ENCODE assay signal across 8 cellular contexts in genomic region chr4:155954118-155954503, GRCh38. TPM values are rescaled to one million over a fixed set of nuclear protein-coding genes. Genes with fewer than 3 reads are reported as not detected.
DNase-seq lines count a peak whose midpoint lies in the region; TF ChIP-seq lines count a peak whose summit lies in the region.

No MANE protein-coding gene starts in this region.

- H3K4me3 ChIP-seq in GM12875 (ENCODE audit: low read depth, low read length) (peak overlapping the region; percentile 90), fibroblast of the aortic adventitia (ENCODE audit: low read depth, low read length) (peak overlapping the region; percentile 82), sigmoid colon (peak overlapping the region; percentile 71 to 90 (median 80))

- 75 to 76% methylated on average over 8 of the region's 8 CpGs for WGBS in sigmoid colon, 2 donors

- TF ChIP-seq POLR2A in sigmoid colon (IDR thresholded peaks at IDR 0.05) = no peak

- TF ChIP-seq CTCF in GM12875 (IDR thresholded peaks at IDR 0.05; ENCODE audit: borderline replicate concordance, insufficient read depth, low read depth, low read length) = no peak
- TF ChIP-seq CTCF in VCaP (conservative IDR thresholded peaks at IDR 0.05) = no peak
- TF ChIP-seq CTCF in fibroblast of the aortic adventitia (IDR thresholded peaks at IDR 0.05; ENCODE audit: insufficient read depth, low read length) = no peak
- no peak for TF ChIP-seq CTCF in sigmoid colon (IDR thresholded peaks at IDR 0.05)

- TF ChIP-seq EP300 in sigmoid colon (IDR thresholded peaks at IDR 0.05) = no peak

- no peak for DNase-seq in fibroblast of the aortic adventitia (ENCODE audit: low read depth)
- DNase-seq in sigmoid colon = peak; percentile 65
- DNase-seq in HCEC 1CT = no peak
- DNase-seq in SIG-M5 treated with dmso at 0.1 percent for 504 hours (lab: John Stamatoyannopoulos, UW; ENCODE audit: unreplicated experiment) = no peak
- no peak for DNase-seq in AG08395 (ENCODE audit: low spot score)
- no peak for DNase-seq in NCI-H1694 (lab: John Stamatoyannopoulos, UW)

- H3K4me1 ChIP-seq in sigmoid colon = peaks cover 0 to 25% (median 22%) of the 10 kb centered on the region in 4 donors

- H3K36me3 ChIP-seq in sigmoid colon = no peaks in the 10 kb centered on the region

- intact Hi-C loops in sigmoid colon (cut with DNase I) = loop anchor here (1.0 to 10.0 kb wide), 5 partner anchors 145 to 1091 kb away; partner anchors contain the start of gene GUCY1A1

- peak overlapping the region; percentile 95 for H3K27ac ChIP-seq in VCaP
- H3K27ac ChIP-seq in sigmoid colon = peak overlapping the region; percentile 96 to 99 (median 98)

- no peaks in the 10 kb centered on the region for H3K27me3 ChIP-seq in sigmoid colon

- no peaks in the 10 kb centered on the region for H3K9me3 ChIP-seq in sigmoid colon

RNA-seq across cellular contexts. Expression of gene CTSO, which starts 0.4 kb away (rescaled TPM):
- 12.5 and 17.4 TPM in 2 replicates for total RNA-seq in fibroblast of the aortic adventitia (ENCODE audit: low replicate concordance)
- 10 to 100 TPM; 26.0 to 41.4 (median 28.9) TPM for total RNA-seq in sigmoid colon
- 1 to 10 TPM; 2.1 to 7.6 (median 5.4) TPM for polyA plus RNA-seq in sigmoid colon

RNA-seq across cellular contexts. Expression of gene TDO2, which starts 50.6 kb away (rescaled TPM):
- 1.5 and 1.8 TPM in 2 replicates for total RNA-seq in fibroblast of the aortic adventitia (ENCODE audit: low replicate concordance)
- total RNA-seq in sigmoid colon = under 1 TPM in 2 of 4 donors, not detected in 2; 0.36 to 0.49 TPM
- polyA plus RNA-seq in sigmoid colon = 1 to 10 TPM in 1 of 3 donors, not detected in 2; 5.4 TPM
